ENCODE assay signal across 8 cellular contexts in genomic region chr21:34202553-34203332, GRCh38.
A peak's percentile ranks its signal among the peaks of the same experiment; 100 is the strongest.
DNase-seq lines count a peak whose midpoint lies in the region; ATAC-seq, FAIRE-seq and TF ChIP-seq lines count a peak whose summit lies in the region.

No MANE protein-coding gene starts in this region.

- no peak for TF ChIP-seq POLR2A in NB4 (IDR thresholded peaks at IDR 0.05; ENCODE audit: extremely low read depth, insufficient read length)

- H3K4me3 ChIP-seq in BE2C (ENCODE audit: low read depth, low read length) (no peak overlapping the region; the same call in 1 of the 2 replicates), NB4 (ENCODE audit: low read depth, low read length) (peak overlapping the region; percentile 7)

- peak; percentile 24 for DNase-seq in BE2C
- DNase-seq in NB4 (ENCODE audit: low read depth), result peak; percentile 55
- DNase-seq in effector memory CD8-positive, alpha-beta T cell, result no peak
- no peak for DNase-seq in natural killer cell treated with Interleukin-12 subunit alpha and Interleukin-12 subunit beta and Interleukin-15 and Interleukin-18, amount 100 ng/mL, for 72 hours (ENCODE audit: low spot score)
- DNase-seq in frontal cortex (ENCODE audit: low spot score in 2 of 2), result no peak
- no peak for DNase-seq in NCI-H2081 (lab: John Stamatoyannopoulos, UW)

- H3K9me3 Mint-ChIP-seq in effector memory CD8-positive, alpha-beta T cell, result no peaks in the 10 kb centered on the region
- no peaks in the 10 kb centered on the region for H3K9me3 Mint-ChIP-seq in natural killer cell treated with Interleukin-12 subunit alpha and Interleukin-12 subunit beta and Interleukin-15 and Interleukin-18, amount 100 ng/mL, for 72 hours

- peaks cover 0 to 6% of the 10 kb centered on the region in 2 donors for H3K27me3 Mint-ChIP-seq in effector memory CD8-positive, alpha-beta T cell
- no peaks in the 10 kb centered on the region for H3K27me3 Mint-ChIP-seq in natural killer cell treated with Interleukin-12 subunit alpha and Interleukin-12 subunit beta and Interleukin-15 and Interleukin-18, amount 100 ng/mL, for 72 hours

- no peaks in the 10 kb centered on the region for H3K36me3 ChIP-seq in BE2C

- H3K27ac Mint-ChIP-seq in effector memory CD8-positive, alpha-beta T cell, result no peak overlapping the region
- peak overlapping the region in 1 of 2 donors; percentile 91 for H3K27ac Mint-ChIP-seq in natural killer cell treated with Interleukin-12 subunit alpha and Interleukin-12 subunit beta and Interleukin-15 and Interleukin-18, amount 100 ng/mL, for 72 hours

- H3K9me3 ChIP-seq in BE2C, result no peaks in the 10 kb centered on the region

- FAIRE-seq in frontal cortex (lab: Jason Lieb, UNC), result no peak

- H3K4me1 Mint-ChIP-seq in effector memory CD8-positive, alpha-beta T cell (ENCODE audit: low read depth in 2 of 2), result peaks cover 16 to 18% of the 10 kb centered on the region in 2 donors
- peaks cover 40 to 47% of the 10 kb centered on the region in 2 donors for H3K4me1 Mint-ChIP-seq in natural killer cell treated with Interleukin-12 subunit alpha and Interleukin-12 subunit beta and Interleukin-15 and Interleukin-18, amount 100 ng/mL, for 72 hours (ENCODE audit: low read depth in 2 of 2)

- ATAC-seq in effector memory CD8-positive, alpha-beta T cell (replicated peaks), result no peak
- ATAC-seq in natural killer cell treated with Interleukin-12 subunit alpha and Interleukin-12 subunit beta and Interleukin-15 and Interleukin-18, amount 100 ng/mL, for 72 hours, result no peak
- ATAC-seq in GM21390 (IDR thresholded peaks at IDR 0.05; ENCODE audit: unreplicated experiment) (no peak), GM18517 (IDR thresholded peaks at IDR 0.05; ENCODE audit: unreplicated experiment) (no peak)

- H3K36me3 Mint-ChIP-seq in effector memory CD8-positive, alpha-beta T cell (ENCODE audit: insufficient read depth), result no peaks in the 10 kb centered on the region
- H3K36me3 Mint-ChIP-seq in natural killer cell treated with Interleukin-12 subunit alpha and Interleukin-12 subunit beta and Interleukin-15 and Interleukin-18, amount 100 ng/mL, for 72 hours, result no peaks in the 10 kb centered on the region

- H3K4me1 ChIP-seq in BE2C, result peaks cover 46% of the 10 kb centered on the region

- H3K27me3 ChIP-seq in BE2C, result no peaks in the 10 kb centered on the region

- peak overlapping the region; percentile 43 to 74 for H3K4me3 Mint-ChIP-seq in effector memory CD8-positive, alpha-beta T cell
- H3K4me3 Mint-ChIP-seq in natural killer cell treated with Interleukin-12 subunit alpha and Interleukin-12 subunit beta and Interleukin-15 and Interleukin-18, amount 100 ng/mL, for 72 hours, result peak overlapping the region; percentile 84

- no peak for TF ChIP-seq CTCF in BE2C (IDR thresholded peaks at IDR 0.05; ENCODE audit: low read depth, low read length)
- no peak for TF ChIP-seq CTCF in NB4 (IDR thresholded peaks at IDR 0.05; ENCODE audit: low read depth, low read length)

Comparison
In these comparisons a context has a peak if more than half of its experiments do, and no peak if none do; other contexts are left out.
1. DNase-seq: peak in BE2C (single experiment) and NB4 (single experiment); none in effector memory CD8-positive, alpha-beta T cell (0 of 3), natural killer cell treated with Interleukin-12 subunit alpha and Interleukin-12 subunit beta and Interleukin-15 and Interleukin-18, amount 100 ng/mL, for 72 hours (single experiment), frontal cortex (0 of 2) and NCI-H2081 (0 of 2).